In the genomic region with DNA sequence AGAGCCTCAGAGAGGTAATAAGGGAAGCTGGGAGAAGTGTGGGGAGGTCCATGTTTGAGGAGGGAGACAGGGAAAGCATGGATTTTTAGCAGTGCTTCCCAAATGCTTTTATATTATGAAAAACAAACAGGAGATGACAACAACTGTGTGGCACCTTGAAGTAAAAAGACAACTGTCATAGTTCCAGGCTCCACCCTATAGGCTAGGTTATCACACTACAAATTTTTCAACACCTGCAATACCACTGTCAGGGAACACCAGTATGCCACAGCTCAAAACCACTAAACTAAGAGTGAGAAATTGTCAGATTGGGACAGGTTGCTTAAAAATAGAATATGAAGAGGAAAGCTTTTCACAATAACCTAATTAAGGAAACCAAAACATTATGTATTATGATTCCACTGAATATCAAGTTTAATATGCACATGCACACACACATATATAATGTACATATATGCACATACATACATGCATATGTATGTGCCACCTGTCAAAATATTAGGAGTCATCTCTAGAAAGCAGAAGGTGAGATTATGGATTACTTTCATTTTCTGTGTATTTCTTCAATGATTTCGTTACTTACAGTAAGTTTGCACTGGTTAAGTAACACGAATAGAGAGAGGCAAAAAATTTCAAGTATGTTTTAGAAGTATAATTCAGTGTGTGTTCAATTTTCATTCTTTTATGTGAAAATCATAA, we compare ENCODE assay signal across 10 cellular contexts.
DNase-seq lines count a peak whose midpoint lies in the region; ATAC-seq and TF ChIP-seq lines count a peak whose summit lies in the region.
"Had no signal": no experiment of that assay in that cellular context is flagged by ENCODE, and none has a peak within 500 bp of the region (broad histone marks: within the 10 kb centered on the region; RNA-seq: fewer than 3 reads in every experiment).

No MANE protein-coding gene starts in this region.

- H3K9me3 ChIP-seq in skeletal muscle satellite cell (replicated peaks; ENCODE audit: low read length): no peaks in the 10 kb centered on the region
- no peaks in the 10 kb centered on the region for H3K9me3 ChIP-seq in heart left ventricle
- H3K9me3 ChIP-seq: SJSA1 had no signal

- ATAC-seq in GM19035 (IDR thresholded peaks at IDR 0.05; ENCODE audit: unreplicated experiment) (peak; percentile 86), HG02798 (IDR thresholded peaks at IDR 0.05; ENCODE audit: poor library complexity, unreplicated experiment) (peak; percentile 90), heart left ventricle (no peak)

- intact Hi-C loops in heart left ventricle (cut with DNase I): no loop called here

- H3K27me3 ChIP-seq in skeletal muscle satellite cell (ENCODE audit: control insufficient read depth, insufficient read depth, low read length) (no peaks in the 10 kb centered on the region), heart left ventricle (no peaks in the 10 kb centered on the region)
- H3K27me3 ChIP-seq: cardiac muscle cell, SJSA1 had no signal

- H3K4me1 ChIP-seq in skeletal muscle satellite cell (ENCODE audit: control insufficient read depth, insufficient read depth, low read length) (no peaks in the 10 kb centered on the region), heart left ventricle (peaks cover 0 to 19% (median 0%) of the 10 kb centered on the region in 12 donors)
- H3K4me1 ChIP-seq: SJSA1 had no signal

- H3K4me3 ChIP-seq in skeletal muscle satellite cell (ENCODE audit: low read length) (no peak overlapping the region), heart left ventricle (peak overlapping the region in 5 of 12 donors; percentile 0 to 36 (median 24))
- H3K4me3 ChIP-seq: cardiac muscle cell, SJSA1 had no signal

- WGBS in heart left ventricle, 4 donors: 69 to 80% (median 71%) methylated on average over 2 of the region's 2 CpGs

- peak overlapping the region; percentile 42 for H3K4me2 ChIP-seq in skeletal muscle satellite cell (ENCODE audit: low read length)

- no peak for TF ChIP-seq CTCF in heart left ventricle (IDR thresholded peaks at IDR 0.05)

- H3K9ac ChIP-seq in skeletal muscle satellite cell (ENCODE audit: low read depth, low read length): no peak overlapping the region

- H3K36me3 ChIP-seq in skeletal muscle satellite cell (ENCODE audit: insufficient read depth, low read length) (peaks cover 3% of the 10 kb centered on the region), heart left ventricle (peaks cover 0 to 5% (median 0%) of the 10 kb centered on the region in 9 donors)
- H3K36me3 ChIP-seq: cardiac muscle cell, SJSA1 had no signal

- DNase-seq in OCI-M1 (lab: John Stamatoyannopoulos, UW): peak; percentile 78
- no peak for DNase-seq in ecto neural progenitor cell (ENCODE audit: low spot score)
- no peak for DNase-seq in heart left ventricle
- DNase-seq in HPDE6-E6E7 (ENCODE audit: extremely low spot score): no peak
- DNase-seq: midbrain had no signal

- no peak for TF ChIP-seq POLR2A in heart left ventricle (IDR thresholded peaks at IDR 0.05)

- no peak overlapping the region for H3K27ac ChIP-seq in heart left ventricle
- H3K27ac ChIP-seq: cardiac muscle cell, SJSA1 had no signal

Comparison
In these comparisons a context has a peak if more than half of its experiments do, and no peak if none do; other contexts are left out.
1. ATAC-seq: peak in GM19035 (single experiment) and HG02798 (single experiment); none in heart left ventricle (0 of 4).